In genomic region chr2:38224821-38225450, GRCh38 we compare ENCODE assay signal across 16 cellular contexts.
"Had no signal": no experiment of that assay in that cellular context is flagged by ENCODE, and none has a peak within 500 bp of the region (broad histone marks: within the 10 kb centered on the region; RNA-seq: fewer than 3 reads in every experiment).

No MANE protein-coding gene starts in this region.

- H3K27ac Mint-ChIP-seq: activated CD4-positive, alpha-beta T cell treated with anti-CD3 and anti-CD28 coated beads for 36 hours; activated CD8-positive, alpha-beta T cell treated with anti-CD3 and anti-CD28 coated beads for 36 hours; immature natural killer cell; memory B cell had no signal

- H3K4me1 Mint-ChIP-seq: activated CD4-positive, alpha-beta T cell treated with anti-CD3 and anti-CD28 coated beads for 36 hours; immature natural killer cell; memory B cell had no signal

- H3K4me3 Mint-ChIP-seq: activated CD4-positive, alpha-beta T cell treated with anti-CD3 and anti-CD28 coated beads for 36 hours; activated CD8-positive, alpha-beta T cell treated with anti-CD3 and anti-CD28 coated beads for 36 hours; immature natural killer cell; memory B cell had no signal

- H3K9me3 Mint-ChIP-seq: activated CD8-positive, alpha-beta T cell treated with anti-CD3 and anti-CD28 coated beads for 36 hours had no signal

- FAIRE-seq: astrocyte, colon, small intestine had no signal

- H3K9me3 ChIP-seq: gastrocnemius medialis, thyroid gland, uterus had no signal

- ATAC-seq: activated CD4-positive, alpha-beta T cell treated with anti-CD3 and anti-CD28 coated beads for 36 hours; activated CD8-positive, alpha-beta T cell treated with anti-CD3 and anti-CD28 coated beads for 36 hours; gastrocnemius medialis had no signal

- H3K4me1 ChIP-seq: gastrocnemius medialis, heart right ventricle, thyroid gland, uterus had no signal

- DNase-seq: activated CD4-positive, alpha-beta T cell treated with anti-CD3 and anti-CD28 coated beads for 36 hours; activated CD8-positive, alpha-beta memory T cell treated with anti-CD3 and anti-CD28 coated beads, Interleukin-2, amount 50 U/mL, for 4 hours; activated CD8-positive, alpha-beta T cell treated with anti-CD3 and anti-CD28 coated beads for 36 hours; effector CD4-positive, alpha-beta T cell; gastrocnemius medialis; heart right ventricle; immature natural killer cell; retina; small intestine; T1000; thyroid gland; uterus had no signal

- H3K27me3 ChIP-seq: gastrocnemius medialis, thyroid gland, uterus had no signal

- H3K4me3 ChIP-seq: gastrocnemius medialis, heart right ventricle, thyroid gland, uterus had no signal

- H3K27ac ChIP-seq: gastrocnemius medialis, heart right ventricle, thyroid gland, uterus, VCaP had no signal

- H3K36me3 ChIP-seq: gastrocnemius medialis, heart right ventricle, thyroid gland, uterus had no signal

- H3K36me3 Mint-ChIP-seq: memory B cell had no signal
